In the genomic region with DNA sequence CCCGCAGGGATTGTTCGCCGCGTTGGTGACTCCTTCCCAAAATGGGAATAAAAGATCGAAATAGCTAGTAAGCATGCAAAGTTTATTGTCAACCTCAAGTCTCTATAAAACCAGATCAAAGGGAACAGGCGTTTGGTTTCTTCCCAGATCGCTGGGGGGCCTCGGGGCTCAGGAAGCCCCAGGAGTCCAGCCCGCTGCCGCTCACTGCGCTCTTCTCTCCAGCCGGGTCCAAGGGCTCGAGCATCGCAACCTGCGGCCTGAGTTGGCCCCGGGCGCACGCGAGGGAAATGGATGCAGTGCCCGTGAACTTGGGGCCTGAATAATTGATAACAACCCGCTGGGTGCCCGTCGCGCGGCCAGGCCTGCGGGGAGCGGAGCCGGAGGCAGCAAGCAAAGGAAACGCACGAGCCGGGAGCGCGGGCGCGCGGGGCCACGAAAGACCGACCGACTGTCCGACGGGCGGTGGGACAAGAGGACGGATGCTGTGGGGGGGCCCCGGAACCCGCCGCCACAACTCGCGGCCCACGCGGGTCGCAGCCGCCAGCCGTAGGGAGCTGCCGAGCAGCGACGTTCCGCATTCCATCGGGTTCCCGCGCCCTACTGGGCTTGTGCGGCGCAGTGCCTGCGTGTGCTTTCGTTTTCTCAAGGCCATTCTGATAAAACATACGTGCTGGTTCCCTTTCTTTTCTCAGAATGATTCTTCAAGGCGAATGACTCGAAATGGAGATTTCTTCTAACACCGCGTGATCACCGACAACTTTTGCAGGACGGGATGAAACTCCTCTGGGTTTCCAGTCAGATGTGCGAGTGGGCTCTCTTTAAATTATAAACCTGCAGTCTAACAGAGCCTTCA, we compare ENCODE assay signal across 8 cellular contexts. TPM values are rescaled to one million over a fixed set of nuclear protein-coding genes. Genes with fewer than 3 reads are reported as not detected.
A peak's percentile ranks its signal among the peaks of the same experiment; 100 is the strongest.
DNase-seq lines count a peak whose midpoint lies in the region; ATAC-seq, FAIRE-seq and TF ChIP-seq lines count a peak whose summit lies in the region.

No MANE protein-coding gene starts in this region.

- H3K4me3 ChIP-seq in heart right ventricle (peak overlapping the region; percentile 59 to 80 (median 68)), pancreas (peak overlapping the region; percentile 48 to 64 (median 56))

- H3K23ac ChIP-seq in H9 (ENCODE audit: insufficient read length, low read depth, low read length): no peak overlapping the region

- H3K4me1 Mint-ChIP-seq in H9: peaks cover 19 to 39% of the 10 kb centered on the region in 2 experiments
- H3K4me1 Mint-ChIP-seq in activated T-helper 17 cell treated with anti-CD3 and anti-CD28 coated beads, Interleukin-2, amount 50 U/mL, for 72 hours: peaks cover 5% of the 10 kb centered on the region

- no peak overlapping the region for H3K9ac ChIP-seq in H9 (ENCODE audit: extremely low read depth, insufficient read length, low read length)

- H3K36me3 ChIP-seq in heart right ventricle (no peaks in the 10 kb centered on the region), pancreas (no peaks in the 10 kb centered on the region)

- peaks cover 10% of the 10 kb centered on the region for H3K23me2 ChIP-seq in H9 (ENCODE audit: insufficient read length, low read depth, low read length, poor library complexity, severe bottlenecking)

- H3T11ph ChIP-seq in H9 (ENCODE audit: low read length): no peak overlapping the region

- no peak overlapping the region for H2BK15ac ChIP-seq in H9 (ENCODE audit: low read depth, low read length)

- no peaks in the 10 kb centered on the region for H4K20me1 ChIP-seq in H9 (ENCODE audit: control insufficient read depth, insufficient read depth, insufficient read length)

- no peak overlapping the region for H3K18ac ChIP-seq in H9 (ENCODE audit: insufficient read length, low read depth, low read length)

- H2AFZ ChIP-seq in H9 (ENCODE audit: low read length): no peak overlapping the region

- H4K5ac ChIP-seq in H9 (ENCODE audit: insufficient read length, low read depth, low read length): no peak overlapping the region

- H3K4me1 ChIP-seq in H9 (ENCODE audit: insufficient read depth, low read length) (0 out of 2 replicates have a peak, but pooled peaks cover 3% of the 10 kb centered on the region), heart right ventricle (peaks cover 11 to 34% (median 21%) of the 10 kb centered on the region in 9 donors), pancreas (peaks cover 0 to 5% (median 4%) of the 10 kb centered on the region in 3 donors)

- no peak overlapping the region for H2AK5ac ChIP-seq in H9 (ENCODE audit: insufficient read length, low read length)

- H4K91ac ChIP-seq in H9 (ENCODE audit: insufficient read length, low read depth, low read length): no peak overlapping the region

- H3K9me3 ChIP-seq in H9 (ENCODE audit: control insufficient read depth, low read depth, low read length): no peaks in the 10 kb centered on the region
- no peaks in the 10 kb centered on the region for H3K9me3 ChIP-seq in heart right ventricle
- H3K9me3 ChIP-seq in pancreas: no peaks in the 10 kb centered on the region

- H3K27me3 ChIP-seq in H9 (ENCODE audit: insufficient read depth, low read length) (peaks cover 51% of the 10 kb centered on the region), heart right ventricle (peaks cover 0 to 68% (median 43%) of the 10 kb centered on the region in 7 donors), pancreas (no peaks in the 10 kb centered on the region)

- H3K79me1 ChIP-seq in H9 (ENCODE audit: insufficient read depth, low read depth, low read length, poor library complexity, severe bottlenecking): no peaks in the 10 kb centered on the region

- no peak overlapping the region for H2BK5ac ChIP-seq in H9 (ENCODE audit: insufficient read length, low read length)

- WGBS in H9 (ENCODE audit: extremely low coverage, insufficient read length, low lambda C conversion rate): no CpG with 5 or more reads among the region's 72 CpGs
- WGBS in heart right ventricle, 2 donors: 2 to 4% methylated on average over 72 of the region's 72 CpGs
- WGBS in pancreas, 2 donors: 7% methylated on average over 57 to 72 of the region's 72 CpGs

- H3K27ac ChIP-seq in H9 (ENCODE audit: insufficient read length, low read depth, low read length) (no peak overlapping the region), heart right ventricle (peak overlapping the region in 9 of 10 donors; percentile 6 to 75 (median 58)), pancreas (peak overlapping the region in 3 of 4 donors; percentile 15 to 68 (median 38))

- no peaks in the 10 kb centered on the region for H3K36me3 Mint-ChIP-seq in H9 (ENCODE audit: insufficient read depth in 1 of 3, low read depth in 3 of 3)
- H3K36me3 Mint-ChIP-seq in activated T-helper 17 cell treated with anti-CD3 and anti-CD28 coated beads, Interleukin-2, amount 50 U/mL, for 72 hours (ENCODE audit: low read depth): no peaks in the 10 kb centered on the region

- H3K56ac ChIP-seq in H9 (ENCODE audit: insufficient read length, low read depth, low read length): no peak overlapping the region

- FAIRE-seq in pancreas (lab: Jason Lieb, UNC): no peak

- no peak overlapping the region for H2BK12ac ChIP-seq in H9 (ENCODE audit: insufficient read length, low read depth, low read length)

- peak overlapping the region; percentile 53 to 79 for H3K4me3 Mint-ChIP-seq in H9
- H3K4me3 Mint-ChIP-seq in activated T-helper 17 cell treated with anti-CD3 and anti-CD28 coated beads, Interleukin-2, amount 50 U/mL, for 72 hours: peak overlapping the region; percentile 68

- peak; percentile 86 for ATAC-seq in activated T-helper 17 cell treated with anti-CD3 and anti-CD28 coated beads, Interleukin-2, amount 50 U/mL, for 72 hours (replicated peaks)
- ATAC-seq in heart right ventricle (peak; percentile 68 to 80 (median 76)), pancreas (peak; percentile 85 to 93 (median 90)), HG03095 (IDR thresholded peaks at IDR 0.05; ENCODE audit: unreplicated experiment) (no peak), HG03378 (IDR thresholded peaks at IDR 0.05; ENCODE audit: unreplicated experiment) (no peak)

- intact Hi-C loops in heart right ventricle (cut with DNase I) (no loop called here), pancreas (cut with DNase I) (no loop called here)

- no peak overlapping the region for H2BK120ac ChIP-seq in H9 (ENCODE audit: low read depth, low read length, poor library complexity, severe bottlenecking)

- H3K27ac Mint-ChIP-seq in H9: no peak overlapping the region
- H3K27ac Mint-ChIP-seq in activated T-helper 17 cell treated with anti-CD3 and anti-CD28 coated beads, Interleukin-2, amount 50 U/mL, for 72 hours: peak overlapping the region; percentile 45

- no peaks in the 10 kb centered on the region; a peak in 1 of 5 replicates for H3K9me3 Mint-ChIP-seq in H9
- H3K9me3 Mint-ChIP-seq in activated T-helper 17 cell treated with anti-CD3 and anti-CD28 coated beads, Interleukin-2, amount 50 U/mL, for 72 hours: no peaks in the 10 kb centered on the region

- no peak overlapping the region for H2BK20ac ChIP-seq in H9 (ENCODE audit: low read depth, low read length, poor library complexity, severe bottlenecking)

- H4K8ac ChIP-seq in H9 (replicated peaks; ENCODE audit: insufficient read length, low read depth, low read length): no peak overlapping the region

- TF ChIP-seq CTCF in H9 (conservative IDR thresholded peaks at IDR 0.05) (no peak), heart right ventricle (IDR thresholded peaks at IDR 0.05) (no peak), pancreas (IDR thresholded peaks at IDR 0.05) (no peak)

- DNase-seq in AG08396 (ENCODE audit: low spot score): peak; percentile 64
- no peak for DNase-seq in H9
- peak; percentile 44 to 48 for DNase-seq in heart right ventricle
- DNase-seq in pancreas: peak; percentile 60 to 84 (median 64)
- DNase-seq in D341Med (ENCODE audit: low spot score): no peak

- H3K79me2 ChIP-seq in H9 (ENCODE audit: insufficient read depth, low read length): no peaks in the 10 kb centered on the region

- no peak overlapping the region for H3K4ac ChIP-seq in H9 (ENCODE audit: low read depth, low read length)

- no peak overlapping the region for H3K14ac ChIP-seq in H9 (ENCODE audit: insufficient read depth, low read length)

- H3K27me3 Mint-ChIP-seq in H9 (ENCODE audit: low read depth): peaks cover 89% of the 10 kb centered on the region
- H3K27me3 Mint-ChIP-seq in activated T-helper 17 cell treated with anti-CD3 and anti-CD28 coated beads, Interleukin-2, amount 50 U/mL, for 72 hours: peaks cover 33% of the 10 kb centered on the region

- peak overlapping the region; percentile 58 for H3K4me2 ChIP-seq in H9 (ENCODE audit: insufficient read depth, insufficient read length, low read length)

RNA-seq across cellular contexts. Expression of gene ALX3, which starts 14.0 kb away (rescaled TPM):
- not detected in 2 replicates for total RNA-seq in H9 (2021)
- total RNA-seq in activated T-helper 17 cell treated with anti-CD3 and anti-CD28 coated beads, Interleukin-2, amount 50 U/mL, for 72 hours: not detected
- total RNA-seq in heart right ventricle: not detected
- polyA plus RNA-seq in heart right ventricle: under 1 TPM in 1 of 2 donors, not detected in 1; 0.04 TPM
- total RNA-seq in pancreas: not detected
- under 1 TPM in 1 of 2 donors, not detected in 1; 0.35 TPM for polyA plus RNA-seq in pancreas

RNA-seq across cellular contexts. Expression of gene UBL4B, which starts 27.8 kb away (rescaled TPM):
- total RNA-seq in H9 (2021): not detected in 2 replicates
- not detected for total RNA-seq in activated T-helper 17 cell treated with anti-CD3 and anti-CD28 coated beads, Interleukin-2, amount 50 U/mL, for 72 hours
- not detected for total RNA-seq in heart right ventricle
- polyA plus RNA-seq in heart right ventricle: not detected
- total RNA-seq in pancreas: not detected
- not detected for polyA plus RNA-seq in pancreas

RNA-seq across cellular contexts. Expression of gene STRIP1, which starts 50.0 kb away (rescaled TPM):
- 38.9 and 43.6 TPM in 2 replicates for total RNA-seq in H9 (2021)
- total RNA-seq in activated T-helper 17 cell treated with anti-CD3 and anti-CD28 coated beads, Interleukin-2, amount 50 U/mL, for 72 hours: 10 to 100 TPM; 21.4 to 31.1 TPM
- 10 to 100 TPM; 13.9 to 23.2 (median 18.9) TPM for total RNA-seq in heart right ventricle
- 10 to 100 TPM; 10.3 to 12.3 TPM for polyA plus RNA-seq in heart right ventricle
- total RNA-seq in pancreas: 10 to 100 TPM; 10.7 to 24.9 (median 13.1) TPM
- 10 to 100 TPM; 15.9 to 20.4 TPM for polyA plus RNA-seq in pancreas

Comparison
In these comparisons a context has a peak if more than half of its experiments do, and no peak if none do; other contexts are left out.
1. DNase-seq: peak in AG08396 (single experiment), heart right ventricle (2 of 2) and pancreas (6 of 6); none in H9 (single experiment) and D341Med (single experiment).
2. ATAC-seq: peak in activated T-helper 17 cell treated with anti-CD3 and anti-CD28 coated beads, Interleukin-2, amount 50 U/mL, for 72 hours (single experiment), heart right ventricle (8 of 8) and pancreas (4 of 4); none in HG03095 (single experiment) and HG03378 (single experiment).